Comparison of ENCODE assay signal across 17 cellular contexts in genomic region chr3:39753361-39753760, GRCh38. TPM values are rescaled to one million over a fixed set of nuclear protein-coding genes. Genes with fewer than 3 reads are reported as not detected.
"Had no signal": no experiment of that assay in that cellular context is flagged by ENCODE, and none has a peak within 500 bp of the region (broad histone marks: within the 10 kb centered on the region; RNA-seq: fewer than 3 reads in every experiment).

No MANE protein-coding gene starts in this region.

- H2AFZ ChIP-seq: neural progenitor cell had no signal

- H3K36me3 ChIP-seq: gastroesophageal sphincter, neural progenitor cell, ovary, sigmoid colon, spleen, thoracic aorta, upper lobe of right lung, WERI-Rb-1 had no signal

- H3K9me3 ChIP-seq: gastroesophageal sphincter, ovary, sigmoid colon, spleen, thoracic aorta, upper lobe of right lung had no signal

- H3K4me1 ChIP-seq: gastroesophageal sphincter, neural progenitor cell, sigmoid colon, upper lobe of right lung had no signal

- H3K27me3 ChIP-seq: gastroesophageal sphincter, neural progenitor cell, ovary, sigmoid colon, spleen, upper lobe of right lung had no signal

- H3K4me3 ChIP-seq: gastroesophageal sphincter, neural progenitor cell, ovary, sigmoid colon, spleen, thoracic aorta, upper lobe of right lung had no signal

- H3K9ac ChIP-seq: neural progenitor cell had no signal

- DNase-seq: activated CD4-positive, alpha-beta memory T cell treated with anti-CD3 and anti-CD28 coated beads for 36 hours; activated CD8-positive, alpha-beta memory T cell treated with anti-CD3 and anti-CD28 coated beads, Interleukin-2, amount 10 ng/mL, durations not matched to agents 7 days and 5 days; activated naive CD4-positive, alpha-beta T cell treated with anti-CD3 and anti-CD28 coated beads, Interleukin-2, amount 50 U/mL, for 16 hours; activated T-cell treated with anti-CD3 and anti-CD28 coated beads, Interleukin-2, amount 50 U/mL, for 1 hour; effector memory CD8-positive, alpha-beta T cell; erythroblast; naive B cell; ovary; sigmoid colon; spleen; upper lobe of right lung; WERI-Rb-1 had no signal

- H3K27ac ChIP-seq: gastroesophageal sphincter, neural progenitor cell, ovary, sigmoid colon, thoracic aorta, upper lobe of right lung, WERI-Rb-1 had no signal

- ATAC-seq: activated CD8-positive, alpha-beta memory T cell treated with anti-CD3 and anti-CD28 coated beads, Interleukin-2, amount 10 ng/mL, durations not matched to agents 7 days and 5 days; effector memory CD8-positive, alpha-beta T cell; gastroesophageal sphincter; left lobe of liver; upper lobe of right lung had no signal

- H3K4me2 ChIP-seq: neural progenitor cell had no signal

RNA-seq across cellular contexts. Expression of gene MYRIP, which starts 56.0 kb away (rescaled TPM):
- total RNA-seq: activated CD4-positive, alpha-beta memory T cell treated with anti-CD3 and anti-CD28 coated beads for 36 hours; activated CD8-positive, alpha-beta memory T cell treated with anti-CD3 and anti-CD28 coated beads, Interleukin-2, amount 10 ng/mL, durations not matched to agents 7 days and 5 days; bronchial epithelial cell had no signal
